Comparison of ENCODE assay signal across 1 cellular context in the genomic region with DNA sequence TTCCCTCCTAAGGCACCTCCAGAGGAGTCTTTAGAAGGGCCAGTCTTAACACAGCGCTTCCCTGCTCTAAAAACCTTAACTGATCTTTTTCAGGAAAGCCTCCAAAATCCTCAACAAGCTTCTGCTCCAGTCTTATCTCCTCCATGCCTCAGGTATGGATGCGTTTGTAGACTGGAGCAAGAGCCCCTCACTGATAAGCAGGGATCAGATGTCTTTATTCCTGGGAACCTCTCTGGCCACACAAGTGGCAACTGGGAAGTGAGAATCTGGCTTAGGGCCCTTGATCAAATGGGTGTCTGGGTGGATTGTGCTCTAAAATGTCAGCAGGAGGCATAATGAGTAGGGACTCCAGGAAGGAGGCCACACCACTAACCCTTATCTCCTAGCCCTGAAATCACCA.
TF ChIP-seq lines count a peak whose summit lies in the region.

No MANE protein-coding gene starts in this region.

TF ChIP-seq in GM12878, 131 proteins besides CTCF, POLR2A, EP300 and RAD21 (continued from another document):
- TF ChIP-seq, protein P1, sequence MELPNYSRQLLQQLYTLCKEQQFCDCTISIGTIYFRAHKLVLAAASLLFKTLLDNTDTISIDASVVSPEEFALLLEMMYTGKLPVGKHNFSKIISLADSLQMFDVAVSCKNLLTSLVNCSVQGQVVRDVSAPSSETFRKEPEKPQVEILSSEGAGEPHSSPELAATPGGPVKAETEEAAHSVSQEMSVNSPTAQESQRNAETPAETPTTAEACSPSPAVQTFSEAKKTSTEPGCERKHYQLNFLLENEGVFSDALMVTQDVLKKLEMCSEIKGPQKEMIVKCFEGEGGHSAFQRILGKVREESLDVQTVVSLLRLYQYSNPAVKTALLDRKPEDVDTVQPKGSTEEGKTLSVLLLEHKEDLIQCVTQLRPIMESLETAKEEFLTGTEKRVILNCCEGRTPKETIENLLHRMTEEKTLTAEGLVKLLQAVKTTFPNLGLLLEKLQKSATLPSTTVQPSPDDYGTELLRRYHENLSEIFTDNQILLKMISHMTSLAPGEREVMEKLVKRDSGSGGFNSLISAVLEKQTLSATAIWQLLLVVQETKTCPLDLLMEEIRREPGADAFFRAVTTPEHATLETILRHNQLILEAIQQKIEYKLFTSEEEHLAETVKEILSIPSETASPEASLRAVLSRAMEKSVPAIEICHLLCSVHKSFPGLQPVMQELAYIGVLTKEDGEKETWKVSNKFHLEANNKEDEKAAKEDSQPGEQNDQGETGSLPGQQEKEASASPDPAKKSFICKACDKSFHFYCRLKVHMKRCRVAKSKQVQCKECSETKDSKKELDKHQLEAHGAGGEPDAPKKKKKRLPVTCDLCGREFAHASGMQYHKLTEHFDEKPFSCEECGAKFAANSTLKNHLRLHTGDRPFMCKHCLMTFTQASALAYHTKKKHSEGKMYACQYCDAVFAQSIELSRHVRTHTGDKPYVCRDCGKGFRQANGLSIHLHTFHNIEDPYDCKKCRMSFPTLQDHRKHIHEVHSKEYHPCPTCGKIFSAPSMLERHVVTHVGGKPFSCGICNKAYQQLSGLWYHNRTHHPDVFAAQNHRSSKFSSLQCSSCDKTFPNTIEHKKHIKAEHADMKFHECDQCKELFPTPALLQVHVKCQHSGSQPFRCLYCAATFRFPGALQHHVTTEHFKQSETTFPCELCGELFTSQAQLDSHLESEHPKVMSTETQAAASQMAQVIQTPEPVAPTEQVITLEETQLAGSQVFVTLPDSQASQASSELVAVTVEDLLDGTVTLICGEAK (IDR thresholded peaks at IDR 0.05; ENCODE audit: borderline replicate concordance) = no peak
- TF ChIP-seq TCF7 (IDR thresholded peaks at IDR 0.05; ENCODE audit: borderline replicate concordance) = no peak
- TF ChIP-seq ZNF384 (IDR thresholded peaks at IDR 0.05; ENCODE audit: borderline replicate concordance, low read depth, low read length) = no peak
- TF ChIP-seq CHD4 (IDR thresholded peaks at IDR 0.05) = no peak
- no peak for TF ChIP-seq SIX5 (IDR thresholded peaks at IDR 0.05; ENCODE audit: low read depth, low read length, severe bottlenecking)
- TF ChIP-seq SRF (IDR thresholded peaks at IDR 0.05; ENCODE audit: low read depth in 2 of 2, low read length in 2 of 2) = no peak
- TF ChIP-seq EGR1 (IDR thresholded peaks at IDR 0.05; ENCODE audit: borderline replicate concordance in 1 of 2, low read depth in 2 of 2, low read length in 2 of 2) = no peak
- no peak for TF ChIP-seq RUNX3 (IDR thresholded peaks at IDR 0.05; ENCODE audit: low read length)
- no peak for TF ChIP-seq MXI1 (IDR thresholded peaks at IDR 0.05; ENCODE audit: low read depth, low read length)
- TF ChIP-seq CBX3 (IDR thresholded peaks at IDR 0.05; ENCODE audit: borderline replicate concordance, low read depth) = no peak
